ENCODE assay signal across 8 cellular contexts in genomic region chr2:164697688-164698290, GRCh38.
DNase-seq lines count a peak whose midpoint lies in the region; ATAC-seq, FAIRE-seq and TF ChIP-seq lines count a peak whose summit lies in the region.

No MANE protein-coding gene starts in this region.

- DNase-seq in OCI-M1 (lab: John Stamatoyannopoulos, UW): peak; percentile 49
- no peak for DNase-seq in fibroblast of the aortic adventitia (ENCODE audit: low read depth)
- no peak for DNase-seq in activated naive CD4-positive, alpha-beta T cell treated with anti-CD3 and anti-CD28 coated beads for 36 hours
- DNase-seq in anterior cingulate cortex (lab: John Stamatoyannopoulos, UW): no peak
- no peak for DNase-seq in naive thymus-derived CD8-positive, alpha-beta T cell
- no peak for DNase-seq in natural killer cell treated with Interleukin-12 subunit alpha and Interleukin-12 subunit beta and Interleukin-15 and Interleukin-18, amount 100 ng/mL, for 72 hours (ENCODE audit: low spot score)

- H3K27ac Mint-ChIP-seq in activated naive CD4-positive, alpha-beta T cell treated with anti-CD3 and anti-CD28 coated beads for 36 hours: no peak overlapping the region
- no peak overlapping the region for H3K27ac Mint-ChIP-seq in naive thymus-derived CD8-positive, alpha-beta T cell
- no peak overlapping the region for H3K27ac Mint-ChIP-seq in natural killer cell treated with Interleukin-12 subunit alpha and Interleukin-12 subunit beta and Interleukin-15 and Interleukin-18, amount 100 ng/mL, for 72 hours

- no peaks in the 10 kb centered on the region for H3K4me1 Mint-ChIP-seq in activated naive CD4-positive, alpha-beta T cell treated with anti-CD3 and anti-CD28 coated beads for 36 hours (ENCODE audit: low read depth)
- no peaks in the 10 kb centered on the region for H3K4me1 Mint-ChIP-seq in naive thymus-derived CD8-positive, alpha-beta T cell
- no peaks in the 10 kb centered on the region for H3K4me1 Mint-ChIP-seq in natural killer cell treated with Interleukin-12 subunit alpha and Interleukin-12 subunit beta and Interleukin-15 and Interleukin-18, amount 100 ng/mL, for 72 hours (ENCODE audit: low read depth in 2 of 2)

- FAIRE-seq in A204.1 (lab: Jason Lieb, UNC): peak; percentile 65

- TF ChIP-seq CTCF in fibroblast of the aortic adventitia (IDR thresholded peaks at IDR 0.05; ENCODE audit: insufficient read depth, low read length): peak; percentile 65

- H3K9me3 Mint-ChIP-seq in activated naive CD4-positive, alpha-beta T cell treated with anti-CD3 and anti-CD28 coated beads for 36 hours: no peaks in the 10 kb centered on the region
- H3K9me3 Mint-ChIP-seq in naive thymus-derived CD8-positive, alpha-beta T cell: peaks cover 0 to 2% (median 0%) of the 10 kb centered on the region in 9 donors
- no peaks in the 10 kb centered on the region for H3K9me3 Mint-ChIP-seq in natural killer cell treated with Interleukin-12 subunit alpha and Interleukin-12 subunit beta and Interleukin-15 and Interleukin-18, amount 100 ng/mL, for 72 hours

- ATAC-seq in GM19351 (IDR thresholded peaks at IDR 0.05; ENCODE audit: unreplicated experiment): peak; percentile 68
- ATAC-seq in naive thymus-derived CD8-positive, alpha-beta T cell: no peak
- no peak for ATAC-seq in natural killer cell treated with Interleukin-12 subunit alpha and Interleukin-12 subunit beta and Interleukin-15 and Interleukin-18, amount 100 ng/mL, for 72 hours

- intact Hi-C loops in activated naive CD4-positive, alpha-beta T cell treated with anti-CD3 and anti-CD28 coated beads for 36 hours (cut with micrococcal nuclease): no loop called here

- POLR2A ChIA-PET in naive thymus-derived CD8-positive, alpha-beta T cell (lab: Charles Lee): no interaction called here

- H3K27me3 Mint-ChIP-seq in activated naive CD4-positive, alpha-beta T cell treated with anti-CD3 and anti-CD28 coated beads for 36 hours (ENCODE audit: low read depth): no peaks in the 10 kb centered on the region
- H3K27me3 Mint-ChIP-seq in naive thymus-derived CD8-positive, alpha-beta T cell: peaks cover 0 to 1% (median 0%) of the 10 kb centered on the region in 5 donors
- H3K27me3 Mint-ChIP-seq in natural killer cell treated with Interleukin-12 subunit alpha and Interleukin-12 subunit beta and Interleukin-15 and Interleukin-18, amount 100 ng/mL, for 72 hours: no peaks in the 10 kb centered on the region

- no peak overlapping the region for H3K4me3 Mint-ChIP-seq in activated naive CD4-positive, alpha-beta T cell treated with anti-CD3 and anti-CD28 coated beads for 36 hours
- no peak overlapping the region for H3K4me3 Mint-ChIP-seq in naive thymus-derived CD8-positive, alpha-beta T cell
- H3K4me3 Mint-ChIP-seq in natural killer cell treated with Interleukin-12 subunit alpha and Interleukin-12 subunit beta and Interleukin-15 and Interleukin-18, amount 100 ng/mL, for 72 hours: no peak overlapping the region

- CTCF ChIA-PET in activated naive CD4-positive, alpha-beta T cell treated with anti-CD3 and anti-CD28 coated beads for 36 hours (lab: Charles Lee): interaction anchor here (0.7 kb wide), 1 partner anchor 1467 kb away, joined by 3 read pairs; no protein-coding TSS in a partner anchor

- H3K4me3 ChIP-seq in fibroblast of the aortic adventitia (ENCODE audit: low read depth, low read length): no peak overlapping the region

- no peaks in the 10 kb centered on the region for H3K36me3 Mint-ChIP-seq in activated naive CD4-positive, alpha-beta T cell treated with anti-CD3 and anti-CD28 coated beads for 36 hours (ENCODE audit: low read depth)
- H3K36me3 Mint-ChIP-seq in naive thymus-derived CD8-positive, alpha-beta T cell: no peaks in the 10 kb centered on the region
- no peaks in the 10 kb centered on the region for H3K36me3 Mint-ChIP-seq in natural killer cell treated with Interleukin-12 subunit alpha and Interleukin-12 subunit beta and Interleukin-15 and Interleukin-18, amount 100 ng/mL, for 72 hours
